In genomic region chr4:42821230-42821629, GRCh38 we compare ENCODE assay signal across 6 cellular contexts.
"Had no signal": no experiment of that assay in that cellular context is flagged by ENCODE, and none has a peak within 500 bp of the region (broad histone marks: within the 10 kb centered on the region; RNA-seq: fewer than 3 reads in every experiment).

No MANE protein-coding gene starts in this region.

- H3K4me2 ChIP-seq: KMS-11 had no signal

- FAIRE-seq: HTR-8/SVneo had no signal

- H3K27ac ChIP-seq: HL-60, KMS-11 had no signal

- DNase-seq: IMR-90, KBM-7, KG1 had no signal

- H3K9ac ChIP-seq: KMS-11 had no signal
